ENCODE assay signal across 22 cellular contexts in the genomic region with DNA sequence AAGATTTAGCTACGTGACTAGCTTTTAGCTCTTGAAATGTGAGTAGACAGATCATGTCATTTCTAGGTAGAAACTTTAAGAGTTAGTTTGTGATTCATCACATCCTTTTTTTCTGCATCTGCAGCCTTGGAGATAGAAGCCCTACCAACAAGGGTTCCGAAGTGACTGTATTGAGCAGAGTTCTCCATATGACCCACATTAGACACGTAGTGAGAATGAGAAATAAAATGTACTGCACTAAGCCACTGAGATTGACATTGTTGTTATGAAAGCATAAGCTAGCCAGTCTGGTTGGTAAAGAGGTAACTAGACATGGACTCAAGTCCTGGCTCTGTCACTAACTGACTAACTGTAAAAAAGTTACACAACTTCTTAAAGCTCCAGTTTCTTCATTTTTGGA.
"Had no signal": no experiment of that assay in that cellular context is flagged by ENCODE, and none has a peak within 500 bp of the region (broad histone marks: within the 10 kb centered on the region; RNA-seq: fewer than 3 reads in every experiment).

No MANE protein-coding gene starts in this region.

- H3K27ac ChIP-seq: RWPE1 had no signal

- H3K36me3 ChIP-seq: MG63 had no signal

- H3K9me3 ChIP-seq: MG63 had no signal

- ATAC-seq: HepG2, Panc1, PC-3, SK-N-SH treated with all-trans-retinoic acid at 6 μM for 48 hours had no signal

- H3K27me3 ChIP-seq: MG63 had no signal

- H3K4me3 ChIP-seq: MG63 had no signal

- DNase-seq: IMR-90, Karpas-422, KG1, MG63, NCI-H1092, NCI-H1105 treated with DMSO at 0.1 percent for 48 hours, NCI-H1417 treated with DMSO at 0.1 percent for 48 hours, NCI-H146, NCI-H1694 treated with DMSO at 0.1 percent for 48 hours, NCI-H1930, NCI-H2081, NCI-H2107, NCI-H2227 treated with DMSO at 0.1 percent for 48 hours, NCI-H524, NCI-H526 treated with DMSO at 0.1 percent for 48 hours, NCI-H748 treated with DMSO at 0.1 percent for 48 hours, PC-3, SHP77 had no signal
